ENCODE assay signal across 8 cellular contexts in genomic region chr9:86945868-86946711, GRCh38. TPM values are rescaled to one million over a fixed set of nuclear protein-coding genes. Genes with fewer than 3 reads are reported as not detected.
DNase-seq lines count a peak whose midpoint lies in the region; ATAC-seq lines count a peak whose summit lies in the region.

No MANE protein-coding gene starts in this region.

- peak; percentile 86 for DNase-seq in Ammon's horn (ENCODE audit: low spot score)
- peak; percentile 6 for DNase-seq in HT-29 (ENCODE audit: low spot score)
- peak; percentile 40 for DNase-seq in T-helper 22 cell (ENCODE audit: low read depth)
- DNase-seq in astrocyte of the hippocampus (ENCODE audit: low read depth, low spot score): peak; percentile 90
- DNase-seq in hypothalamus (lab: John Stamatoyannopoulos, UW): peak in 50 of 51 donors; percentile 18 to 94 (median 77)
- peak; percentile 76 for DNase-seq in sciatic nerve (ENCODE audit: low spot score)
- no peak for DNase-seq in DMS114 treated with DMSO at 0.1 percent for 48 hours (lab: John Stamatoyannopoulos, UW; ENCODE audit: unreplicated experiment)

- ATAC-seq in GM19397 (IDR thresholded peaks at IDR 0.05; ENCODE audit: unreplicated experiment) (peak; percentile 55), sciatic nerve (no peak)

- intact Hi-C loops in sciatic nerve (cut with DNase I): no loop called here

RNA-seq across cellular contexts. Expression of gene GAS1, which starts 1.2 kb away (rescaled TPM):
- total RNA-seq in HT-29 (2014; rRNA removed; shearing (Covaris generic)): 0.03 and 0.21 TPM in 2 replicates
- total RNA-seq in sciatic nerve: 47.5 TPM

Comparison
In these comparisons a context has a peak if more than half of its experiments do, and no peak if none do; other contexts are left out.
1. RNA of gene GAS1, which starts 1.2 kb away (total RNA-seq): 47.5 TPM in sciatic nerve (single experiment); 0.03 to 0.21 TPM in HT-29; every median in the first group is over 10 times any median in the second.